19 cellular contexts compared by ENCODE assay signal in the genomic region with DNA sequence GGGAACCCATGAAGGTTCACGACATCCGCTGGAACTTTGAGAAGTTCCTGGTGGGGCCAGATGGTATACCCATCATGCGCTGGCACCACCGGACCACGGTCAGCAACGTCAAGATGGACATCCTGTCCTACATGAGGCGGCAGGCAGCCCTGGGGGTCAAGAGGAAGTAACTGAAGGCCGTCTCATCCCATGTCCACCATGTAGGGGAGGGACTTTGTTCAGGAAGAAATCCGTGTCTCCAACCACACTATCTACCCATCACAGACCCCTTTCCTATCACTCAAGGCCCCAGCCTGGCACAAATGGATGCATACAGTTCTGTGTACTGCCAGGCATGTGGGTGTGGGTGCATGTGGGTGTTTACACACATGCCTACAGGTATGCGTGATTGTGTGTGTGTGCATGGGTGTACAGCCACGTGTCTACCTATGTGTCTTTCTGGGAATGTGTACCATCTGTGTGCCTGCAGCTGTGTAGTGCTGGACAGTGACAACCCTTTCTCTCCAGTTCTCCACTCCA. TPM values are rescaled to one million over a fixed set of nuclear protein-coding genes. Genes with fewer than 3 reads are reported as not detected.
A peak's percentile ranks its signal among the peaks of the same experiment; 100 is the strongest.
DNase-seq lines count a peak whose midpoint lies in the region; ATAC-seq, FAIRE-seq and TF ChIP-seq lines count a peak whose summit lies in the region.
"Had no signal": no experiment of that assay in that cellular context is flagged by ENCODE, and none has a peak within 500 bp of the region (broad histone marks: within the 10 kb centered on the region; RNA-seq: fewer than 3 reads in every experiment).

No MANE protein-coding gene starts in this region.

- in situ Hi-C loops in HepG2 (cut with HindIII; ENCODE audit: extremely low pct_ligation_motif_present, low pct_unique_long_range_greater_than_20kb), result no loop called here

- WGBS in HepG2 (ENCODE audit: low lambda C conversion rate), result 98% methylated on average over 9 of the region's 11 CpGs
- WGBS in right lobe of liver (ENCODE audit: insufficient coverage, low coverage, low lambda C conversion rate, missing lambda C conversion rate), result 76% methylated on average over 2 of the region's 11 CpGs
- 92% methylated on average over 11 of the region's 11 CpGs for WGBS in esophagus muscularis mucosa

- peaks cover 24% of the 10 kb centered on the region for H3K4me1 ChIP-seq in HepG2 (ENCODE audit: insufficient read depth, low read length)
- H3K4me1 ChIP-seq in right lobe of liver, result peaks cover 0 to 31% (median 12%) of the 10 kb centered on the region in 4 donors
- peaks cover 55 to 81% (median 73%) of the 10 kb centered on the region in 4 donors for H3K4me1 ChIP-seq in esophagus muscularis mucosa
- peaks cover 74 to 79% (median 76%) of the 10 kb centered on the region in 3 donors for H3K4me1 ChIP-seq in skeletal muscle tissue (ENCODE audit: control insufficient read depth in 3 of 3, insufficient read depth in 3 of 3, low read length in 3 of 3)
- H3K4me1 ChIP-seq: HAP-1 had no signal

- H3K27ac ChIP-seq in HepG2 (ENCODE audit: extremely low read length, insufficient read depth, low read length) (no peak overlapping the region), right lobe of liver (peak overlapping the region in 1 of 3 donors; percentile 28), esophagus muscularis mucosa (replicated peaks in 1 of 4) (peak overlapping the region in 3 of 4 donors; percentile 64 to 86 (median 85)), skeletal muscle tissue (ENCODE audit: low read depth, low read length) (peak overlapping the region; percentile 2), WERI-Rb-1 (no peak overlapping the region)
- H3K27ac ChIP-seq: BLaER1 treated with 17β-estradiol and CSF1 and Interleukin-3, amounts not matched to agents 10 nM and 100 nM; epithelial cell of prostate had no signal

- H3K27me3 ChIP-seq in HepG2 (ENCODE audit: control insufficient read depth in 1 of 2, insufficient read depth in 2 of 2, low read length in 2 of 2) (no peaks in the 10 kb centered on the region), right lobe of liver (no peaks in the 10 kb centered on the region), esophagus muscularis mucosa (no peaks in the 10 kb centered on the region), skeletal muscle tissue (ENCODE audit: control insufficient read depth in 3 of 3, insufficient read depth in 3 of 3, low read length in 3 of 3) (no peaks in the 10 kb centered on the region), WERI-Rb-1 (ENCODE audit: insufficient read depth, low read depth, severe bottlenecking) (no peaks in the 10 kb centered on the region)
- H3K27me3 ChIP-seq: BLaER1 treated with 17β-estradiol and CSF1 and Interleukin-3, amounts not matched to agents 10 nM and 100 nM had no signal

- TF ChIP-seq POLR2A in HepG2 (IDR thresholded peaks at IDR 0.05; ENCODE audit: insufficient read depth in 1 of 2, low read depth in 2 of 2, low read length in 2 of 2), result peak; percentile 27 to 54; a peak in 2 of 4 replicates
- no peak for TF ChIP-seq POLR2A in right lobe of liver (IDR thresholded peaks at IDR 0.05)
- TF ChIP-seq POLR2A in esophagus muscularis mucosa (IDR thresholded peaks at IDR 0.05; ENCODE audit: low read depth), result no peak

- CTCF ChIA-PET in HepG2 (lab: Yijun Ruan, JAX; ENCODE audit: low intra/inter-chr PET ratio, low total read pairs), result no interaction called here

- H3K36me3 ChIP-seq in HepG2 (replicated peaks in 1 of 2; ENCODE audit: control insufficient read depth in 1 of 2, insufficient read depth in 2 of 2, low read length in 2 of 2) (peaks cover 38 to 76% of the 10 kb centered on the region in 2 experiments), right lobe of liver (peaks cover 0 to 64% (median 32%) of the 10 kb centered on the region in 4 donors), esophagus muscularis mucosa (peaks cover 31 to 97% (median 82%) of the 10 kb centered on the region in 4 donors), skeletal muscle tissue (ENCODE audit: control insufficient read depth in 3 of 3, insufficient read depth in 3 of 3, low read length in 3 of 3) (peaks cover 55 to 65% (median 57%) of the 10 kb centered on the region in 3 donors), WERI-Rb-1 (peaks cover 26% of the 10 kb centered on the region)

- POLR2A ChIA-PET in HepG2 (lab: Yijun Ruan, JAX), result no interaction called here

- intact Hi-C loops in HepG2 (cut with micrococcal nuclease; ENCODE audit: unreplicated experiment) (no loop called here), right lobe of liver (cut with DNase I) (no loop called here), esophagus muscularis mucosa (cut with DNase I) (no loop called here)

- peaks cover 7% of the 10 kb centered on the region for H3K79me2 ChIP-seq in HepG2 (ENCODE audit: insufficient read depth, low read length)

- no peak overlapping the region for H3K4me2 ChIP-seq in HepG2 (ENCODE audit: low read depth, low read length)

- TF ChIP-seq CTCF in HepG2 (CRISPR knock-in tag; IDR thresholded peaks at IDR 0.05) (no peak), right lobe of liver (IDR thresholded peaks at IDR 0.05) (no peak), esophagus muscularis mucosa (IDR thresholded peaks at IDR 0.05) (no peak), WERI-Rb-1 (IDR thresholded peaks at IDR 0.05; ENCODE audit: low read depth, low read length) (no peak)

- no peak; the same call in 2 of the 3 replicates for ATAC-seq in HepG2
- ATAC-seq in right lobe of liver, result no peak
- ATAC-seq: naive thymus-derived CD8-positive, alpha-beta T cell had no signal

- TF ChIP-seq RAD21 in HepG2 (CRISPR knock-in tag; IDR thresholded peaks at IDR 0.05), result no peak

- TF ChIP-seq EP300 in HepG2 (IDR thresholded peaks at IDR 0.05; ENCODE audit: low read depth in 2 of 2, low read length in 2 of 2) (no peak), HepG2 (CRISPR knock-in tag; IDR thresholded peaks at IDR 0.05; ENCODE audit: borderline replicate concordance) (no peak), esophagus muscularis mucosa (IDR thresholded peaks at IDR 0.05) (no peak)

- H2AFZ ChIP-seq in HepG2 (ENCODE audit: low read length), result no peak overlapping the region

- no peak overlapping the region for H3K4me3 ChIP-seq in HepG2 (replicated peaks in 1 of 3; ENCODE audit: insufficient read depth in 1 of 3, low read depth in 2 of 3, low read length in 3 of 3)
- no peak overlapping the region for H3K4me3 ChIP-seq in right lobe of liver
- no peak overlapping the region for H3K4me3 ChIP-seq in esophagus muscularis mucosa
- no peak overlapping the region for H3K4me3 ChIP-seq in skeletal muscle tissue (ENCODE audit: low read length in 3 of 3)
- no peak overlapping the region for H3K4me3 ChIP-seq in WERI-Rb-1 (ENCODE audit: low read depth, low read length)
- H3K4me3 ChIP-seq: BLaER1 treated with 17β-estradiol and CSF1 and Interleukin-3, amounts not matched to agents 10 nM and 100 nM; HAP-1 had no signal

- H3K9me3 ChIP-seq in HepG2 (ENCODE audit: low read length) (no peaks in the 10 kb centered on the region), right lobe of liver (no peaks in the 10 kb centered on the region), esophagus muscularis mucosa (no peaks in the 10 kb centered on the region), skeletal muscle tissue (ENCODE audit: control insufficient read depth in 3 of 3, low read length in 3 of 3) (no peaks in the 10 kb centered on the region), WERI-Rb-1 (ENCODE audit: severe bottlenecking) (no peaks in the 10 kb centered on the region)
- H3K9me3 ChIP-seq: BLaER1 treated with 17β-estradiol and CSF1 and Interleukin-3, amounts not matched to agents 10 nM and 100 nM; HAP-1 had no signal

- DNase-seq in HepG2 (ENCODE audit: low spot score) (no peak), right lobe of liver (no peak), esophagus muscularis mucosa (ENCODE audit: extremely low spot score) (no peak), WERI-Rb-1 (no peak), GM19239 (ENCODE audit: insufficient read length, low spot score) (no peak), NCI-H187 (lab: John Stamatoyannopoulos, UW) (no peak)
- DNase-seq: activated CD4-positive, alpha-beta T cell treated with anti-CD3 and anti-CD28 coated beads, Interleukin-2, amount 10 ng/mL, durations not matched to agents 7 days and 5 days; COR-L47; DMS79; midbrain; naive thymus-derived CD8-positive, alpha-beta T cell; NCI-H1048; NCI-H187 treated with DMSO at 0.1 percent for 48 hours; NCI-H526 treated with DMSO at 0.1 percent for 48 hours had no signal

- no peak overlapping the region for H3K9ac ChIP-seq in HepG2 (ENCODE audit: insufficient read depth, low read depth, low read length)
- H3K9ac ChIP-seq in skeletal muscle tissue (ENCODE audit: low read depth in 1 of 3, low read length in 3 of 3), result no peak overlapping the region
- H3K9ac ChIP-seq: BLaER1 treated with 17β-estradiol and CSF1 and Interleukin-3, amounts not matched to agents 10 nM and 100 nM had no signal

- H4K20me1 ChIP-seq in HepG2 (ENCODE audit: insufficient read depth, low read length), result peaks cover 31% of the 10 kb centered on the region; the same call in 1 of the 2 replicates

- no TSS peak for BruUV-seq in HepG2 (replicated peaks; lab: Mats Ljungman, UMichigan)

- FAIRE-seq in HepG2 (lab: Jason Lieb, UNC), result no peak
- no peak for FAIRE-seq in GM19239 (lab: Jason Lieb, UNC)

RNA-seq across cellular contexts. Expression of gene GPX3, which starts 7.6 kb away (rescaled TPM):
- 31.9 and 33.8 TPM in 2 replicates for total RNA-seq in HepG2 (2016; rRNA removed; fragmentation: Illumina TruSeq; extraction: Trizol)
- 15.0 and 22.4 TPM in 2 replicates for total RNA-seq in HepG2 (2016; cell fraction: cytosol; rRNA removed; fragmentation: Illumina TruSeq; extraction: Trizol; ENCODE audit: low read depth)
- total RNA-seq in HepG2 (2016; cell fraction: insoluble cytoplasmic fraction; rRNA removed; fragmentation: Illumina TruSeq; extraction: Trizol), result 27.5 and 35.1 TPM in 2 replicates
- total RNA-seq in HepG2 (2016; cell fraction: membrane; rRNA removed; fragmentation: Illumina TruSeq; extraction: Trizol), result 43.3 and 53.5 TPM in 2 replicates
- total RNA-seq in HepG2 (2016; cell fraction: nucleus; rRNA removed; fragmentation: Illumina TruSeq; extraction: Trizol), result 37.4 and 44.4 TPM in 2 replicates
- polyA plus RNA-seq in HepG2 (2011; rRNA removed), result 1,506 and 1,892 TPM in 2 replicates
- 1,827 and 1,911 TPM in 2 replicates for polyA plus RNA-seq in HepG2 (2011; cell fraction: cytosol; rRNA removed)
- 579 and 581 TPM in 2 replicates for polyA plus RNA-seq in HepG2 (2011; cell fraction: nucleus; rRNA removed)
- polyA plus RNA-seq in HepG2 (2012), result 440 and 606 TPM in 2 replicates
- polyA plus RNA-seq in HepG2 (2016; cell fraction: cytosol; fragmentation: Illumina TruSeq; extraction: Trizol; ENCODE audit: low read depth), result 58.7 and 88.7 TPM in 2 replicates
- polyA plus RNA-seq in HepG2 (2016; cell fraction: insoluble cytoplasmic fraction; fragmentation: Illumina TruSeq; extraction: Trizol; ENCODE audit: low read depth), result 65.0 and 89.5 TPM in 2 replicates
- 111 and 130 TPM in 2 replicates for polyA plus RNA-seq in HepG2 (2016; cell fraction: membrane; fragmentation: Illumina TruSeq; extraction: Trizol; ENCODE audit: low read depth)
- polyA plus RNA-seq in HepG2 (2016; cell fraction: nucleus; fragmentation: Illumina TruSeq; extraction: Trizol; ENCODE audit: insufficient read depth, low read depth), result 94.5 and 99.0 TPM in 2 replicates
- 1.3 and 2,208 TPM in 2 replicates for polyA minus RNA-seq in HepG2 (2011; rRNA and poly(A)+ RNA removed; ENCODE audit: low replicate concordance)
- 329 and 350 TPM in 2 replicates for polyA minus RNA-seq in HepG2 (2011; cell fraction: cytosol; rRNA and poly(A)+ RNA removed)
- polyA minus RNA-seq in HepG2 (2011; cell fraction: nucleus; rRNA and poly(A)+ RNA removed), result 159 and 243 TPM in 2 replicates
- total RNA-seq in right lobe of liver, result 100 to 1,000 TPM; 192 to 869 (median 343) TPM
- total RNA-seq in esophagus muscularis mucosa, result 1,000 to 10,000 TPM; 1,165 to 3,724 (median 1,939) TPM
- total RNA-seq in skeletal muscle tissue, result 33.4 TPM
- total RNA-seq: activated CD4-positive, alpha-beta T cell treated with anti-CD3 and anti-CD28 coated beads, Interleukin-2, amount 10 ng/mL, durations not matched to agents 7 days and 5 days; naive thymus-derived CD8-positive, alpha-beta T cell; T-helper 1 cell treated with Interleukin-12 subunit alpha and Interleukin-12 subunit beta and Interleukin-4 antibody, amounts not matched to agents 30 ng/mL and 1 ng/mL, for 36 hours had no signal

RNA-seq across cellular contexts. Expression of gene TNIP1, which starts 52.8 kb away (rescaled TPM):
- total RNA-seq in HepG2 (2016; rRNA removed; fragmentation: Illumina TruSeq; extraction: Trizol), result 26.2 and 29.8 TPM in 2 replicates
- total RNA-seq in HepG2 (2016; cell fraction: cytosol; rRNA removed; fragmentation: Illumina TruSeq; extraction: Trizol; ENCODE audit: low read depth), result 11.3 and 13.0 TPM in 2 replicates
- 22.8 and 24.5 TPM in 2 replicates for total RNA-seq in HepG2 (2016; cell fraction: insoluble cytoplasmic fraction; rRNA removed; fragmentation: Illumina TruSeq; extraction: Trizol)
- total RNA-seq in HepG2 (2016; cell fraction: membrane; rRNA removed; fragmentation: Illumina TruSeq; extraction: Trizol), result 28.9 and 33.7 TPM in 2 replicates
- 16.2 and 22.2 TPM in 2 replicates for total RNA-seq in HepG2 (2016; cell fraction: nucleus; rRNA removed; fragmentation: Illumina TruSeq; extraction: Trizol)
- polyA plus RNA-seq in HepG2 (2011; rRNA removed), result 45.9 and 48.7 TPM in 2 replicates
- polyA plus RNA-seq in HepG2 (2011; cell fraction: cytosol; rRNA removed), result 40.8 and 45.3 TPM in 2 replicates
- polyA plus RNA-seq in HepG2 (2011; cell fraction: nucleus; rRNA removed), result 57.3 and 59.8 TPM in 2 replicates
- 52.5 and 57.8 TPM in 2 replicates for polyA plus RNA-seq in HepG2 (2012)
- 16.8 and 17.8 TPM in 2 replicates for polyA plus RNA-seq in HepG2 (2016; cell fraction: cytosol; fragmentation: Illumina TruSeq; extraction: Trizol; ENCODE audit: low read depth)
- 26.4 and 35.7 TPM in 2 replicates for polyA plus RNA-seq in HepG2 (2016; cell fraction: insoluble cytoplasmic fraction; fragmentation: Illumina TruSeq; extraction: Trizol; ENCODE audit: low read depth)
- 31.5 and 33.1 TPM in 2 replicates for polyA plus RNA-seq in HepG2 (2016; cell fraction: membrane; fragmentation: Illumina TruSeq; extraction: Trizol; ENCODE audit: low read depth)
- 29.8 and 34.0 TPM in 2 replicates for polyA plus RNA-seq in HepG2 (2016; cell fraction: nucleus; fragmentation: Illumina TruSeq; extraction: Trizol; ENCODE audit: insufficient read depth, low read depth)
- polyA minus RNA-seq in HepG2 (2011; rRNA and poly(A)+ RNA removed; ENCODE audit: low replicate concordance), result 45.2 and 73.0 TPM in 2 replicates
- 45.8 and 51.1 TPM in 2 replicates for polyA minus RNA-seq in HepG2 (2011; cell fraction: cytosol; rRNA and poly(A)+ RNA removed)
- 50.0 and 60.3 TPM in 2 replicates for polyA minus RNA-seq in HepG2 (2011; cell fraction: nucleus; rRNA and poly(A)+ RNA removed)
- 100 to 1,000 TPM in 1 of 6 experiments, 10 to 100 TPM in 5; 70.1 to 155 (median 79.1) TPM for total RNA-seq in right lobe of liver
- 100 to 1,000 TPM in 3 of 4 donors, 10 to 100 TPM in 1; 91.4 to 136 (median 114) TPM for total RNA-seq in esophagus muscularis mucosa
- total RNA-seq in skeletal muscle tissue, result 42.8 TPM

Comparison
In these comparisons a context has a peak if more than half of its experiments do, and no peak if none do; other contexts are left out.
1. POLR2A ChIP-seq: peak in HepG2 (2 of 2); none in right lobe of liver (single experiment) and esophagus muscularis mucosa (single experiment).
2. H3K27ac ChIP-seq: peak in esophagus muscularis mucosa (3 of 4) and skeletal muscle tissue (single experiment); none in HepG2 (single experiment) and WERI-Rb-1 (single experiment).